10 cellular contexts compared by ENCODE assay signal in the genomic region with DNA sequence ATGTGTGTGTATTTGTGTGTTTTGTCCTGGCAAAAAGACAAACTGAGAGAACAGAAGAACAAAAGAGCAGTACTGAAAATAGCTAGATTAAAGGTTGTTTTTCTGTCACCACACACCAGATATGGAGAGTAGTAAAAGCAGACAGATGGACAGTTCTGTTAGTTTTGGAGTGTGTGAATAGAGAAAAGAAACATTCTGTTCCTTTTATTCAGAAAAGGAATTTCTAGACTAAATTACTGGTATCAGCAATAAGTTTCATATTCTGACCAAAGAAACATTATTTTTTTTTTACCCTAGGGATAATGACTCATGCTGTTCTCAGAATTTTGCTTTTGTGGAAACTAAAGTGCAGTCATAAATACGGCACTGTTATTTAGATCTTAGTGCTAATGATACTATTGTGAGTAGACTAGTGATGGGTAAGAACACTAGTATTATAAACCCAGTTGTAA. TPM values are rescaled to one million over a fixed set of nuclear protein-coding genes. Genes with fewer than 3 reads are reported as not detected.
DNase-seq lines count a peak whose midpoint lies in the region; ATAC-seq and TF ChIP-seq lines count a peak whose summit lies in the region.
"Had no signal": no experiment of that assay in that cellular context is flagged by ENCODE, and none has a peak within 500 bp of the region (broad histone marks: within the 10 kb centered on the region; RNA-seq: fewer than 3 reads in every experiment).

No MANE protein-coding gene starts in this region.

- intact Hi-C loops in sigmoid colon (cut with DNase I): loop anchor here (5.0 kb wide), 1 partner anchor 34 kb away; the partner anchor contains the start of gene PIK3CA

- no peak for DNase-seq in activated T-cell treated with anti-CD3 and anti-CD28 coated beads, Interleukin-2, amount 50 U/mL, for 72 hours
- DNase-seq in activated T-cell treated with anti-CD3 and anti-CD28 coated beads for 4 hours (no peak), choroid plexus epithelial cell (ENCODE audit: low read depth) (peak; percentile 84), sigmoid colon (no peak), NCI-H1092 (lab: John Stamatoyannopoulos, UW) (no peak), ecto neural progenitor cell (ENCODE audit: low spot score) (no peak), hypothalamus (lab: John Stamatoyannopoulos, UW) (no peak)

- ATAC-seq in activated T-cell treated with anti-CD3 and anti-CD28 coated beads, Interleukin-2, amount 50 U/mL, for 72 hours (replicated peaks in 1 of 2): peak; percentile 82 to 90
- peak; percentile 77 for ATAC-seq in HG03432 (IDR thresholded peaks at IDR 0.05; ENCODE audit: unreplicated experiment)

- H3K27me3 Mint-ChIP-seq in activated T-cell treated with anti-CD3 and anti-CD28 coated beads, Interleukin-2, amount 50 U/mL, for 72 hours (ENCODE audit: low read depth): no peaks in the 10 kb centered on the region

- peak overlapping the region; percentile 52 to 67 (median 64) for H3K27ac ChIP-seq in sigmoid colon
- H3K27ac ChIP-seq: BLaER1 had no signal

- no peak for TF ChIP-seq POLR2A in sigmoid colon (IDR thresholded peaks at IDR 0.05)

- no peak overlapping the region for H3K27ac Mint-ChIP-seq in activated T-cell treated with anti-CD3 and anti-CD28 coated beads, Interleukin-2, amount 50 U/mL, for 72 hours

- peaks cover 30% of the 10 kb centered on the region for H3K4me1 Mint-ChIP-seq in activated T-cell treated with anti-CD3 and anti-CD28 coated beads, Interleukin-2, amount 50 U/mL, for 72 hours (ENCODE audit: low read depth)

- H3K9me3 ChIP-seq in sigmoid colon: no peaks in the 10 kb centered on the region

- H3K27me3 ChIP-seq in sigmoid colon: no peaks in the 10 kb centered on the region
- H3K27me3 ChIP-seq: BLaER1 had no signal

- TF ChIP-seq EP300 in sigmoid colon (IDR thresholded peaks at IDR 0.05): peak in 2 of 4 donors; percentile 24 to 34

- H3K36me3 Mint-ChIP-seq in activated T-cell treated with anti-CD3 and anti-CD28 coated beads, Interleukin-2, amount 50 U/mL, for 72 hours (ENCODE audit: insufficient read depth in 2 of 2): no peaks in the 10 kb centered on the region

- WGBS in sigmoid colon, 2 donors: 38 to 61% methylated on average over 1 of the region's 1 CpG

- TF ChIP-seq CTCF in choroid plexus epithelial cell (conservative IDR thresholded peaks at IDR 0.05; ENCODE audit: low read depth, low read length) (no peak), sigmoid colon (IDR thresholded peaks at IDR 0.05) (no peak)

- H3K4me3 ChIP-seq in choroid plexus epithelial cell (ENCODE audit: low read depth, low read length) (no peak overlapping the region), sigmoid colon (no peak overlapping the region)
- H3K4me3 ChIP-seq: BLaER1 had no signal

- peak overlapping the region in 1 of 2 donors; percentile 16 for H3K4me3 Mint-ChIP-seq in activated T-cell treated with anti-CD3 and anti-CD28 coated beads, Interleukin-2, amount 50 U/mL, for 72 hours
- H3K4me3 Mint-ChIP-seq: neural crest cell had no signal

- H3K36me3 ChIP-seq in sigmoid colon: no peaks in the 10 kb centered on the region

- H3K4me1 ChIP-seq in sigmoid colon: peaks cover 0 to 77% (median 56%) of the 10 kb centered on the region in 4 donors

- no peaks in the 10 kb centered on the region for H3K9me3 Mint-ChIP-seq in activated T-cell treated with anti-CD3 and anti-CD28 coated beads, Interleukin-2, amount 50 U/mL, for 72 hours
- H3K9me3 Mint-ChIP-seq: neural crest cell had no signal

RNA-seq across cellular contexts. Expression of gene PIK3CA, which starts 32.9 kb away (rescaled TPM):
- 10 to 100 TPM; 19.2 to 25.6 TPM for total RNA-seq in activated T-cell treated with anti-CD3 and anti-CD28 coated beads, Interleukin-2, amount 50 U/mL, for 72 hours
- 10 to 100 TPM; 21.6 to 44.6 (median 25.4) TPM for total RNA-seq in sigmoid colon
- 1 to 10 TPM; 3.0 to 7.6 (median 3.5) TPM for polyA plus RNA-seq in sigmoid colon
